20 cellular contexts compared by ENCODE assay signal in genomic region chr11:57546451-57546850, GRCh38. TPM values are rescaled to one million over a fixed set of nuclear protein-coding genes. Genes with fewer than 3 reads are reported as not detected.
DNase-seq lines count a peak whose midpoint lies in the region; ATAC-seq lines count a peak whose summit lies in the region.
"Had no signal": no experiment of that assay in that cellular context is flagged by ENCODE, and none has a peak within 500 bp of the region (broad histone marks: within the 10 kb centered on the region; RNA-seq: fewer than 3 reads in every experiment).

No MANE protein-coding gene starts in this region.

- DNase-seq in activated naive CD4-positive, alpha-beta T cell treated with anti-CD3 and anti-CD28 coated beads, Interleukin-2, amount 50 U/mL, for 72 hours (ENCODE audit: low spot score in 2 of 2): no peak
- DNase-seq in activated naive CD4-positive, alpha-beta T cell treated with Interleukin-2 at 50 U/mL for 16 hours: no peak
- DNase-seq in T-helper 17 cell (no peak), NCI-H2171 (lab: John Stamatoyannopoulos, UW) (no peak)
- no peak for DNase-seq in stimulated activated effector memory CD8-positive, alpha-beta T cell treated with anti-CD3 and anti-CD28 coated beads, Interleukin-12 subunit alpha, Interleukin-12 subunit beta, amount 100 ng/mL, for 72 hours (ENCODE audit: low spot score in 2 of 2)
- DNase-seq: C1 segment of cervical spinal cord; Calu3; CD8-positive, alpha-beta memory T cell; DMS153; NCI-H1417; NCI-H1694 treated with DMSO at 0.1 percent for 48 hours; NCI-H2081 treated with DMSO at 0.1 percent for 48 hours; NCI-H446 had no signal

- H3K27ac Mint-ChIP-seq in activated naive CD4-positive, alpha-beta T cell treated with anti-CD3 and anti-CD28 coated beads, Interleukin-2, amount 50 U/mL, for 72 hours: peak overlapping the region; percentile 82 to 90
- peak overlapping the region; percentile 16 for H3K27ac Mint-ChIP-seq in T-helper 17 cell
- H3K27ac Mint-ChIP-seq in stimulated activated effector memory CD8-positive, alpha-beta T cell treated with anti-CD3 and anti-CD28 coated beads, Interleukin-12 subunit alpha, Interleukin-12 subunit beta, amount 100 ng/mL, for 72 hours: peak overlapping the region; percentile 92

- H3K36me3 Mint-ChIP-seq in activated naive CD4-positive, alpha-beta T cell treated with anti-CD3 and anti-CD28 coated beads, Interleukin-2, amount 50 U/mL, for 72 hours: peaks cover 0 to 14% of the 10 kb centered on the region in 2 donors
- H3K36me3 Mint-ChIP-seq in T-helper 17 cell (ENCODE audit: low read depth): peaks cover 2% of the 10 kb centered on the region
- H3K36me3 Mint-ChIP-seq in stimulated activated effector memory CD8-positive, alpha-beta T cell treated with anti-CD3 and anti-CD28 coated beads, Interleukin-12 subunit alpha, Interleukin-12 subunit beta, amount 100 ng/mL, for 72 hours: peaks cover 51% of the 10 kb centered on the region

- H3K27me3 Mint-ChIP-seq in T-helper 17 cell: no peaks in the 10 kb centered on the region
- H3K27me3 Mint-ChIP-seq: CD8-positive, alpha-beta memory T cell had no signal

- no peak overlapping the region for H3K4me3 Mint-ChIP-seq in T-helper 17 cell
- no peak overlapping the region for H3K4me3 Mint-ChIP-seq in stimulated activated effector memory CD8-positive, alpha-beta T cell treated with anti-CD3 and anti-CD28 coated beads, Interleukin-12 subunit alpha, Interleukin-12 subunit beta, amount 100 ng/mL, for 72 hours
- H3K4me3 Mint-ChIP-seq: H9, HFFc6 had no signal

- no peak for ATAC-seq in activated naive CD4-positive, alpha-beta T cell treated with anti-CD3 and anti-CD28 coated beads, Interleukin-2, amount 50 U/mL, for 72 hours
- no peak for ATAC-seq in T-helper 17 cell
- ATAC-seq in stimulated activated effector memory CD8-positive, alpha-beta T cell treated with anti-CD3 and anti-CD28 coated beads, Interleukin-12 subunit alpha, Interleukin-12 subunit beta, amount 100 ng/mL, for 72 hours: no peak
- no peak for ATAC-seq in HG02623 (IDR thresholded peaks at IDR 0.05; ENCODE audit: unreplicated experiment)
- ATAC-seq: Right ventricle myocardium inferior had no signal

- no peaks in the 10 kb centered on the region for H3K9me3 Mint-ChIP-seq in activated naive CD4-positive, alpha-beta T cell treated with anti-CD3 and anti-CD28 coated beads, Interleukin-2, amount 50 U/mL, for 72 hours
- H3K9me3 Mint-ChIP-seq in stimulated activated effector memory CD8-positive, alpha-beta T cell treated with anti-CD3 and anti-CD28 coated beads, Interleukin-12 subunit alpha, Interleukin-12 subunit beta, amount 100 ng/mL, for 72 hours: no peaks in the 10 kb centered on the region
- H3K9me3 Mint-ChIP-seq: CD8-positive, alpha-beta memory T cell; H9; HFFc6 had no signal

- H3K4me1 Mint-ChIP-seq in T-helper 17 cell: peaks cover 11% of the 10 kb centered on the region
- H3K4me1 Mint-ChIP-seq in stimulated activated effector memory CD8-positive, alpha-beta T cell treated with anti-CD3 and anti-CD28 coated beads, Interleukin-12 subunit alpha, Interleukin-12 subunit beta, amount 100 ng/mL, for 72 hours: peaks cover 28% of the 10 kb centered on the region

- H3K9me3 ChIP-seq in T-helper 17 cell (ENCODE audit: control insufficient read depth, low read length, poor library complexity, severe bottlenecking): no peaks in the 10 kb centered on the region

RNA-seq across cellular contexts. Expression of gene SMTNL1, which starts 9.1 kb away (rescaled TPM):
- not detected for total RNA-seq in activated naive CD4-positive, alpha-beta T cell treated with anti-CD3 and anti-CD28 coated beads, Interleukin-2, amount 50 U/mL, for 72 hours
- total RNA-seq in T-helper 17 cell: not detected
- total RNA-seq: Calu3; CD8-positive, alpha-beta memory T cell; G401; H9; HFFc6; HT-29; Right ventricle myocardium inferior; SK-MEL-5 had no signal

RNA-seq across cellular contexts. Expression of gene TIMM10, which starts 15.9 kb away (rescaled TPM):
- total RNA-seq in activated naive CD4-positive, alpha-beta T cell treated with anti-CD3 and anti-CD28 coated beads, Interleukin-2, amount 50 U/mL, for 72 hours: 10 to 100 TPM; 86.8 to 90.1 TPM
- total RNA-seq in T-helper 17 cell: 10 to 100 TPM; 17.0 to 19.1 TPM

RNA-seq across cellular contexts. Expression of gene UBE2L6, which starts 21.0 kb away (rescaled TPM):
- total RNA-seq in activated naive CD4-positive, alpha-beta T cell treated with anti-CD3 and anti-CD28 coated beads, Interleukin-2, amount 50 U/mL, for 72 hours: 100 to 1,000 TPM; 122 to 188 TPM
- total RNA-seq in T-helper 17 cell: 10 to 100 TPM; 58.9 to 64.1 TPM

RNA-seq across cellular contexts. Expression of gene SLC43A1, which starts 30.9 kb away (rescaled TPM):
- total RNA-seq in activated naive CD4-positive, alpha-beta T cell treated with anti-CD3 and anti-CD28 coated beads, Interleukin-2, amount 50 U/mL, for 72 hours: 10 to 100 TPM; 11.4 to 26.0 TPM
- 1 to 10 TPM; 7.8 to 8.0 TPM for total RNA-seq in T-helper 17 cell

RNA-seq across cellular contexts. Expression of gene SERPING1, which starts 51.0 kb away (rescaled TPM):
- 1 to 10 TPM in 1 of 2 donors, not detected in 1; 1.6 TPM for total RNA-seq in activated naive CD4-positive, alpha-beta T cell treated with anti-CD3 and anti-CD28 coated beads, Interleukin-2, amount 50 U/mL, for 72 hours
- total RNA-seq in T-helper 17 cell: under 1 TPM in 1 of 2 donors, not detected in 1; 0.57 TPM
- total RNA-seq: CD8-positive, alpha-beta memory T cell; HT-29; SK-MEL-5 had no signal

Comparison
In these comparisons a context has a peak if more than half of its experiments do, and no peak if none do; other contexts are left out.
1. H3K27ac Mint-ChIP-seq: peak in every context shown above with its lines; median percentile 92 in stimulated activated effector memory CD8-positive, alpha-beta T cell treated with anti-CD3 and anti-CD28 coated beads, Interleukin-12 subunit alpha, Interleukin-12 subunit beta, amount 100 ng/mL, for 72 hours; 86 in activated naive CD4-positive, alpha-beta T cell treated with anti-CD3 and anti-CD28 coated beads, Interleukin-2, amount 50 U/mL, for 72 hours; 16 in T-helper 17 cell.
2. RNA of gene TIMM10, which starts 15.9 kb away (total RNA-seq): 86.8 to 90.1 TPM in activated naive CD4-positive, alpha-beta T cell treated with anti-CD3 and anti-CD28 coated beads, Interleukin-2, amount 50 U/mL, for 72 hours; 17.0 to 19.1 TPM in T-helper 17 cell; every median in the first group is over 4 times any median in the second.